In genomic region chr14:64541971-64542838, GRCh38 we compare ENCODE assay signal across 11 cellular contexts. TPM values are rescaled to one million over a fixed set of nuclear protein-coding genes. Genes with fewer than 3 reads are reported as not detected.
DNase-seq lines count a peak whose midpoint lies in the region; ATAC-seq, FAIRE-seq and TF ChIP-seq lines count a peak whose summit lies in the region.
"Had no signal": no experiment of that assay in that cellular context is flagged by ENCODE, and none has a peak within 500 bp of the region (broad histone marks: within the 10 kb centered on the region; RNA-seq: fewer than 3 reads in every experiment).

No MANE protein-coding gene starts in this region.

- intact Hi-C loops in Right ventricle myocardium inferior (cut with DNase I) (loop anchor here (2.0 kb wide), 1 partner anchor 27 kb away; no protein-coding TSS in a partner anchor), left ventricle myocardium superior (cut with micrococcal nuclease) (loop anchor here (10.0 kb wide), 1 partner anchor 93 kb away; no protein-coding TSS in a partner anchor)

- peak overlapping the region; percentile 95 for H3K4me3 Mint-ChIP-seq in central memory CD8-positive, alpha-beta T cell
- peak overlapping the region; percentile 4 for H3K4me3 Mint-ChIP-seq in mesothelial cell of epicardium

- peak overlapping the region; percentile 42 for H3K27ac Mint-ChIP-seq in central memory CD8-positive, alpha-beta T cell (ENCODE audit: low read depth)
- peak overlapping the region; percentile 18 for H3K27ac Mint-ChIP-seq in mesothelial cell of epicardium
- H3K27ac Mint-ChIP-seq: brain had no signal

- no peak for TF ChIP-seq CTCF in mesothelial cell of epicardium (IDR thresholded peaks at IDR 0.05; ENCODE audit: unreplicated experiment)

- peak; percentile 65 for DNase-seq in Right ventricle myocardium inferior (ENCODE audit: missing footprints)
- DNase-seq in left ventricle myocardium superior = no peak
- DNase-seq in central memory CD8-positive, alpha-beta T cell (ENCODE audit: low spot score in 2 of 2) = no peak
- DNase-seq in mesothelial cell of epicardium (ENCODE audit: low spot score in 2 of 2, unreplicated experiment in 2 of 2) = no peak
- no peak for DNase-seq in urothelium cell line (ENCODE audit: low spot score)
- DNase-seq in Ammon's horn (ENCODE audit: low spot score) = no peak
- DNase-seq: DMS79, NCI-H69 had no signal

- FAIRE-seq in urothelium cell line (lab: Jason Lieb, UNC) = peak; percentile 67

- peaks cover 35% of the 10 kb centered on the region for H3K4me1 Mint-ChIP-seq in central memory CD8-positive, alpha-beta T cell
- H3K4me1 Mint-ChIP-seq in mesothelial cell of epicardium = peaks cover 31% of the 10 kb centered on the region

- H3K9me3 Mint-ChIP-seq in central memory CD8-positive, alpha-beta T cell = no peaks in the 10 kb centered on the region
- H3K9me3 Mint-ChIP-seq in mesothelial cell of epicardium = peaks cover 3% of the 10 kb centered on the region

- H3K36me3 Mint-ChIP-seq in central memory CD8-positive, alpha-beta T cell (ENCODE audit: insufficient read depth) = peaks cover 11% of the 10 kb centered on the region
- peaks cover 5% of the 10 kb centered on the region for H3K36me3 Mint-ChIP-seq in mesothelial cell of epicardium

- H3K27me3 Mint-ChIP-seq in central memory CD8-positive, alpha-beta T cell = no peaks in the 10 kb centered on the region
- H3K27me3 Mint-ChIP-seq in mesothelial cell of epicardium (ENCODE audit: low read depth) = no peaks in the 10 kb centered on the region

- ATAC-seq in Right ventricle myocardium inferior (no peak), left ventricle myocardium superior (no peak), HG03378 (IDR thresholded peaks at IDR 0.05; ENCODE audit: unreplicated experiment) (no peak), GM18511 (IDR thresholded peaks at IDR 0.05; ENCODE audit: unreplicated experiment) (no peak)
- no peak for ATAC-seq in central memory CD8-positive, alpha-beta T cell (replicated peaks; ENCODE audit: extremely low read depth, poor library complexity, severe bottlenecking)

RNA-seq across cellular contexts. Expression of gene HSPA2, which starts 1.7 kb away (rescaled TPM):
- 15.2 TPM for total RNA-seq in Right ventricle myocardium inferior
- 13.8 TPM for total RNA-seq in left ventricle myocardium superior
- 10.1 to 10.6 TPM (median 10.5 TPM) in 3 replicates for total RNA-seq in mesothelial cell of epicardium

RNA-seq across cellular contexts. Expression of gene PPP1R36, which starts 7.6 kb away (rescaled TPM):
- total RNA-seq in Right ventricle myocardium inferior (not detected), left ventricle myocardium superior (not detected), mesothelial cell of epicardium (0.66 to 1.3 TPM (median 0.81 TPM) in 3 replicates)

RNA-seq across cellular contexts. Expression of gene ZBTB1, which starts 37.6 kb away (rescaled TPM):
- total RNA-seq in Right ventricle myocardium inferior = 22.3 TPM
- 23.7 TPM for total RNA-seq in left ventricle myocardium superior
- total RNA-seq in mesothelial cell of epicardium = 66.3 to 67.4 TPM (median 66.4 TPM) in 3 replicates

RNA-seq across cellular contexts. Expression of gene ZBTB25, which starts 38.6 kb away (rescaled TPM):
- total RNA-seq in Right ventricle myocardium inferior (17.6 TPM), left ventricle myocardium superior (17.1 TPM), mesothelial cell of epicardium (19.1 to 20.6 TPM (median 19.1 TPM) in 3 replicates)
